27 cellular contexts compared by ENCODE assay signal in genomic region chr18:76177160-76177559, GRCh38.
"Had no signal": no experiment of that assay in that cellular context is flagged by ENCODE, and none has a peak within 500 bp of the region (broad histone marks: within the 10 kb centered on the region; RNA-seq: fewer than 3 reads in every experiment).

No MANE protein-coding gene starts in this region.

- H3K9me3 ChIP-seq: colonic mucosa, esophagus squamous epithelium, gastrocnemius medialis, heart right ventricle, left lung, lower lobe of right lung, mucosa of descending colon had no signal

- DNase-seq: colonic mucosa; cortex of kidney; effector CD8-positive, alpha-beta T cell; effector memory CD8-positive, alpha-beta T cell; endodermal cell; erythroblast; esophagus squamous epithelium; foreskin fibroblast; foreskin melanocyte; gastrocnemius medialis; glutamatergic neuron; head of caudate nucleus; heart right ventricle; hippocampal formation; left cardiac atrium; left lung; left ventricle myocardium superior; lower lobe of right lung; mesenchymal stem cell; mucosa of descending colon had no signal

- FAIRE-seq: endometrium, islet of Langerhans, keratinocyte had no signal

- H3K9me3 Mint-ChIP-seq: dendritic cell treated with granulocyte-macrophage colony-stimulating factor and Interleukin-4, amounts not matched to agents 40 ng/mL and 50 ng/mL, for 4 days; effector memory CD8-positive, alpha-beta T cell; endodermal cell; mesothelial cell of epicardium had no signal

- H3K27ac Mint-ChIP-seq: dendritic cell treated with granulocyte-macrophage colony-stimulating factor and Interleukin-4, amounts not matched to agents 40 ng/mL and 50 ng/mL, for 4 days; effector memory CD8-positive, alpha-beta T cell; endodermal cell; mesothelial cell of epicardium had no signal

- H3K27me3 ChIP-seq: colonic mucosa, esophagus squamous epithelium, gastrocnemius medialis, heart right ventricle, left lung had no signal

- H3K36me3 ChIP-seq: colonic mucosa, esophagus squamous epithelium, gastrocnemius medialis, heart right ventricle, left lung, lower lobe of right lung had no signal

- H3K27ac ChIP-seq: colonic mucosa, epithelial cell of prostate, esophagus squamous epithelium, gastrocnemius medialis, heart right ventricle, left lung, lower lobe of right lung had no signal

- H3K4me1 Mint-ChIP-seq: endodermal cell had no signal

- H3K27me3 Mint-ChIP-seq: effector memory CD8-positive, alpha-beta T cell had no signal

- H3K4me3 Mint-ChIP-seq: dendritic cell treated with granulocyte-macrophage colony-stimulating factor and Interleukin-4, amounts not matched to agents 40 ng/mL and 50 ng/mL, for 4 days; effector memory CD8-positive, alpha-beta T cell; endodermal cell; mesothelial cell of epicardium had no signal

- ATAC-seq: effector memory CD8-positive, alpha-beta T cell; esophagus mucosa; gastrocnemius medialis; heart right ventricle; left cardiac atrium; left lung; left ventricle myocardium superior; lower lobe of right lung; mucosa of descending colon had no signal

- H3K4me1 ChIP-seq: colonic mucosa, esophagus squamous epithelium, gastrocnemius medialis, heart right ventricle, left lung, lower lobe of right lung had no signal

- H3K36me3 Mint-ChIP-seq: mesothelial cell of epicardium had no signal

- H3K4me3 ChIP-seq: colonic mucosa, esophagus squamous epithelium, gastrocnemius medialis, heart right ventricle, left lung, lower lobe of right lung, mucosa of descending colon had no signal
